22 cellular contexts compared by ENCODE assay signal in the genomic region with DNA sequence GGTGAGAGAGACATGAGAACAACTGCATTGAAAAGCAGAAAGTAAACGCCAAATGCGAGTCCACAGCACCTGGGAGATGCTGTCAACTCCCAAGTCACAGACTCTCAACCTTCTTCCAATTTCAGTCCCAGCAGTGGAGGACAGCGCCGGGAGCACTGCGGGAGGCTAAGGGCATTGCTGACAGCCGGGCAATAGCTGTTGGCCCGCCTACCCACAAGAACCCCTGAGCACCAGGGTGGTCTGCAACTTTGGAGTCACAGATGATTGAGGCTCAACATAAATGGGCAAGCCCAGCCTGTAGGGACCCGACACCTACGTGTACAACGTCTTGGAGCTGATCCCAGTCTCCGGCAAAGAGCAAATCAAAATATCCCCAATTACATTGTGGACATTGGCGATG.
DNase-seq lines count a peak whose midpoint lies in the region; ATAC-seq, FAIRE-seq and TF ChIP-seq lines count a peak whose summit lies in the region.
"Had no signal": no experiment of that assay in that cellular context is flagged by ENCODE, and none has a peak within 500 bp of the region (broad histone marks: within the 10 kb centered on the region; RNA-seq: fewer than 3 reads in every experiment).

No MANE protein-coding gene starts in this region.

- TF ChIP-seq CTCF in H1 (IDR thresholded peaks at IDR 0.05; ENCODE audit: control extremely low read depth in 1 of 3, insufficient read depth in 1 of 3, low read depth in 1 of 3, low read length in 3 of 3): no peak
- TF ChIP-seq CTCF in CD8-positive, alpha-beta T cell (IDR thresholded peaks at IDR 0.05): no peak

- intact Hi-C loops in CD8-positive, alpha-beta T cell (cut with DNase I, micrococcal nuclease): no loop called here

- H2BK15ac ChIP-seq in H1 (ENCODE audit: low read length): no peak overlapping the region
- no peak overlapping the region for H2BK15ac ChIP-seq in mesendoderm (replicated peaks; ENCODE audit: low read depth)

- no peak for TF ChIP-seq EP300 in H1 (IDR thresholded peaks at IDR 0.05; ENCODE audit: borderline replicate concordance in 1 of 2, low read depth in 2 of 2, low read length in 2 of 2)

- ATAC-seq in CD8-positive, alpha-beta T cell: no peak
- ATAC-seq: K562, PC-3 had no signal

- no peaks in the 10 kb centered on the region for H3K36me3 ChIP-seq in BLaER1 treated with 17β-estradiol and CSF1 and Interleukin-3, amounts not matched to agents 10 nM and 100 nM
- H3K36me3 ChIP-seq in HUES6 (ENCODE audit: control insufficient read depth, insufficient read depth, low read length) (no peaks in the 10 kb centered on the region), H1 (ENCODE audit: control insufficient read depth in 2 of 4, insufficient read depth in 4 of 4, low read length in 3 of 4) (0 out of 8 replicates have a peak, but pooled peaks cover 0 to 2% (median 0%) of the 10 kb centered on the region in 4 experiments), mesendoderm (ENCODE audit: control insufficient read depth, insufficient read depth, low read length) (no peaks in the 10 kb centered on the region)
- no peaks in the 10 kb centered on the region for H3K36me3 ChIP-seq in CD8-positive, alpha-beta T cell (ENCODE audit: insufficient read depth, low read length)
- H3K36me3 ChIP-seq: SJSA1 had no signal

- peaks cover 11 to 31% (median 21%) of the 10 kb centered on the region in 11 experiments; a peak in 19 of 22 replicates for H3K9me3 ChIP-seq in BLaER1 treated with 17β-estradiol and CSF1 and Interleukin-3, amounts not matched to agents 10 nM and 100 nM (replicated peaks in 1 of 11)
- peaks cover 42% of the 10 kb centered on the region for H3K9me3 ChIP-seq in HUES6 (ENCODE audit: control insufficient read depth, insufficient read depth, low read depth, low read length)
- peaks cover 28 to 32% of the 10 kb centered on the region in 2 experiments for H3K9me3 ChIP-seq in H1 (ENCODE audit: insufficient read depth in 2 of 2, low read depth in 1 of 2, low read length in 1 of 2)
- no peaks in the 10 kb centered on the region for H3K9me3 ChIP-seq in CD8-positive, alpha-beta T cell (ENCODE audit: low read length)

- no peak overlapping the region for H2AFZ ChIP-seq in H1 (ENCODE audit: low read length)

- peak overlapping the region in 7 of 11 experiments; percentile 27 to 64 (median 46); a peak in 14 of 22 replicates for H3K4me2 ChIP-seq in BLaER1 treated with 17β-estradiol and CSF1 and Interleukin-3, amounts not matched to agents 10 nM and 100 nM
- H3K4me2 ChIP-seq in H1 (ENCODE audit: insufficient read depth in 1 of 2, low read depth in 2 of 2, low read length in 2 of 2): peak overlapping the region; percentile 60 to 71
- no peak overlapping the region for H3K4me2 ChIP-seq in mesendoderm (ENCODE audit: low read length)

- peaks cover 5 to 14% (median 10%) of the 10 kb centered on the region in 10 experiments; a peak in 14 of 20 replicates for H3K4me1 ChIP-seq in BLaER1 treated with 17β-estradiol and CSF1 and Interleukin-3, amounts not matched to agents 10 nM and 100 nM
- H3K4me1 ChIP-seq in HUES6 (ENCODE audit: control insufficient read depth, insufficient read depth, low read length) (peaks cover 23% of the 10 kb centered on the region), H1 (replicated peaks in 1 of 4; ENCODE audit: control insufficient read depth in 3 of 4, insufficient read depth in 4 of 4, low read length in 3 of 4) (peaks cover 11 to 19% (median 15%) of the 10 kb centered on the region in 4 experiments), mesendoderm (ENCODE audit: control insufficient read depth, low read depth, low read length) (peaks cover 7% of the 10 kb centered on the region)
- no peaks in the 10 kb centered on the region for H3K4me1 ChIP-seq in CD8-positive, alpha-beta T cell (ENCODE audit: insufficient read depth, low read length)
- H3K4me1 ChIP-seq: SJSA1 had no signal

- CTCF ChIA-PET in H1 (lab: Charles Lee; ENCODE audit: partially characterized antibody): interaction anchor here (0.6 to 1.1 kb wide), 4 partner anchors 22 to 94 kb away, joined by 3 to 4 read pairs (median 3); no protein-coding TSS in a partner anchor
- CTCF ChIA-PET in CD8-positive, alpha-beta T cell (lab: Charles Lee): no interaction called here

- H3K23me2 ChIP-seq in H1 (ENCODE audit: low read depth, low read length): peaks cover 3% of the 10 kb centered on the region; the same call in 1 of the 2 replicates

- H3K4ac ChIP-seq in H1 (replicated peaks; ENCODE audit: insufficient read length, low read depth, low read length): peak overlapping the region; percentile 14
- no peak overlapping the region for H3K4ac ChIP-seq in mesendoderm (ENCODE audit: low read depth, low read length)

- no peaks in the 10 kb centered on the region for H3K4me1 Mint-ChIP-seq in CD8-positive, alpha-beta T cell (ENCODE audit: low read depth)
- H3K4me1 Mint-ChIP-seq in T-helper 2 cell treated with Interferon-gamma antibody and Interleukin-4, amounts not matched to agents 5 μg/mL and 100 μg/mL, for 36 hours (ENCODE audit: low read depth): no peaks in the 10 kb centered on the region
- H3K4me1 Mint-ChIP-seq: CD4-positive, alpha-beta memory T cell had no signal

- peak overlapping the region; percentile 78; the same call in 1 of the 2 replicates for H2BK12ac ChIP-seq in H1 (ENCODE audit: low read depth, low read length)

- H4K91ac ChIP-seq in H1 (replicated peaks; ENCODE audit: insufficient read length, low read length): peak overlapping the region; percentile 89

- H2BK120ac ChIP-seq in H1 (replicated peaks; ENCODE audit: low read depth, low read length) (peak overlapping the region; percentile 98), mesendoderm (ENCODE audit: low read depth, low read length) (no peak overlapping the region)

- 39% methylated on average over 12 of the region's 12 CpGs; no CpG with 5 or more reads in 1 of the 2 experiments for WGBS in H1 (ENCODE audit: extremely low coverage in 1 of 2, insufficient coverage in 1 of 2, insufficient read length in 1 of 2, insufficient replicate concordance in 2 of 2, low coverage in 1 of 2, low lambda C conversion rate in 2 of 2, missing lambda C conversion rate in 1 of 2), 2 experiments
- WGBS in mesendoderm (ENCODE audit: extremely low coverage, insufficient coverage, low lambda C conversion rate): no CpG with 5 or more reads among the region's 12 CpGs

- peak overlapping the region; percentile 54 for H4K5ac ChIP-seq in H1 (ENCODE audit: insufficient read length, low read depth, low read length)
- no peak overlapping the region for H4K5ac ChIP-seq in mesendoderm (ENCODE audit: low read length)

- no peak overlapping the region for H3K27ac Mint-ChIP-seq in CD8-positive, alpha-beta T cell
- no peak overlapping the region for H3K27ac Mint-ChIP-seq in T-helper 2 cell treated with Interferon-gamma antibody and Interleukin-4, amounts not matched to agents 5 μg/mL and 100 μg/mL, for 36 hours
- H3K27ac Mint-ChIP-seq: CD4-positive, alpha-beta memory T cell had no signal

- H4K20me1 ChIP-seq in BLaER1 treated with 17β-estradiol and CSF1 and Interleukin-3, amounts not matched to agents 10 nM and 100 nM: no peaks in the 10 kb centered on the region; a peak in 1 of 22 replicates
- H4K20me1 ChIP-seq in H1 (replicated peaks in 1 of 2; ENCODE audit: control insufficient read depth in 1 of 2, insufficient read depth in 2 of 2, low read length in 2 of 2): peaks cover 0 to 2% of the 10 kb centered on the region in 2 experiments

- H2AK5ac ChIP-seq in H1 (ENCODE audit: low read depth, low read length) (peak overlapping the region; percentile 83; the same call in 1 of the 2 replicates), mesendoderm (ENCODE audit: low read length) (no peak overlapping the region)

- peak overlapping the region; percentile 76 for H3K18ac ChIP-seq in H1 (ENCODE audit: extremely low read depth, low read length)
- H3K18ac ChIP-seq in mesendoderm (ENCODE audit: low read length): peak overlapping the region; percentile 7

- H4K8ac ChIP-seq in H1 (ENCODE audit: extremely low read depth, insufficient read depth, low read length): no peak overlapping the region
- H4K8ac ChIP-seq in mesendoderm (ENCODE audit: low read depth, low read length): no peak overlapping the region

- no peaks in the 10 kb centered on the region for H3K27me3 Mint-ChIP-seq in CD8-positive, alpha-beta T cell (ENCODE audit: low read depth)
- H3K27me3 Mint-ChIP-seq in T-helper 2 cell treated with Interferon-gamma antibody and Interleukin-4, amounts not matched to agents 5 μg/mL and 100 μg/mL, for 36 hours (ENCODE audit: low read depth): no peaks in the 10 kb centered on the region
- H3K27me3 Mint-ChIP-seq: CD4-positive, alpha-beta memory T cell had no signal

- H3K79me2 ChIP-seq in H1 (ENCODE audit: control insufficient read depth in 1 of 2, insufficient read depth in 2 of 2, low read length in 2 of 2): no peaks in the 10 kb centered on the region
- H3K79me2 ChIP-seq in mesendoderm (ENCODE audit: control insufficient read depth, insufficient read depth, low read length): no peaks in the 10 kb centered on the region

- H2BK5ac ChIP-seq in H1 (ENCODE audit: low read depth, low read length): peak overlapping the region; percentile 97; the same call in 1 of the 2 replicates
- H2BK5ac ChIP-seq in mesendoderm (ENCODE audit: low read length): no peak overlapping the region

- no peaks in the 10 kb centered on the region for H3K79me1 ChIP-seq in H1 (ENCODE audit: low read depth, low read length)
- H3K79me1 ChIP-seq in mesendoderm (ENCODE audit: low read length): no peaks in the 10 kb centered on the region

- H3K56ac ChIP-seq in H1 (replicated peaks; ENCODE audit: insufficient read length, low read depth, low read length): peak overlapping the region; percentile 35
- H3K56ac ChIP-seq in mesendoderm (ENCODE audit: low read length): peak overlapping the region; percentile 38

- no peak overlapping the region for H3K14ac ChIP-seq in H1 (ENCODE audit: insufficient read length)

- no peak for TF ChIP-seq POLR2A in H1 (IDR thresholded peaks at IDR 0.05; ENCODE audit: control extremely low read depth in 1 of 2, low read depth in 2 of 2, low read length in 2 of 2)

- no peak overlapping the region for H3K4me3 Mint-ChIP-seq in CD8-positive, alpha-beta T cell
- H3K4me3 Mint-ChIP-seq in T-helper 2 cell treated with Interferon-gamma antibody and Interleukin-4, amounts not matched to agents 5 μg/mL and 100 μg/mL, for 36 hours: no peak overlapping the region
- H3K4me3 Mint-ChIP-seq: CD4-positive, alpha-beta memory T cell had no signal

- peak overlapping the region; percentile 88 for H2BK20ac ChIP-seq in H1 (ENCODE audit: low read length)

- no peaks in the 10 kb centered on the region for H3K36me3 Mint-ChIP-seq in CD8-positive, alpha-beta T cell
- no peaks in the 10 kb centered on the region for H3K36me3 Mint-ChIP-seq in T-helper 2 cell treated with Interferon-gamma antibody and Interleukin-4, amounts not matched to agents 5 μg/mL and 100 μg/mL, for 36 hours (ENCODE audit: low read depth)
- H3K36me3 Mint-ChIP-seq: CD4-positive, alpha-beta memory T cell had no signal

- FAIRE-seq in H1 (lab: Jason Lieb, UNC): no peak
- FAIRE-seq: A204.1, GM12891, GM18507, HTR-8/SVneo, K562 had no signal

- H3K27ac ChIP-seq in BLaER1 treated with 17β-estradiol and CSF1 and Interleukin-3, amounts not matched to agents 10 nM and 100 nM: no peak overlapping the region
- H3K27ac ChIP-seq in HUES6 (ENCODE audit: low read depth, low read length) (peak overlapping the region; percentile 67; the same call in 1 of the 2 replicates), H1 (ENCODE audit: low read depth, low read length) (peak overlapping the region; percentile 48; the same call in 1 of the 2 replicates), mesendoderm (ENCODE audit: low read depth, low read length) (peak overlapping the region; percentile 65)
- H3K27ac ChIP-seq in CD8-positive, alpha-beta T cell (ENCODE audit: low read depth, low read length): no peak overlapping the region
- H3K27ac ChIP-seq: SJSA1 had no signal

- H3K9ac ChIP-seq in BLaER1 treated with 17β-estradiol and CSF1 and Interleukin-3, amounts not matched to agents 10 nM and 100 nM: no peak overlapping the region
- H3K9ac ChIP-seq in HUES6 (ENCODE audit: low read length) (peak overlapping the region; percentile 39), H1 (replicated peaks in 1 of 4; ENCODE audit: extremely low read depth in 1 of 4, low read depth in 3 of 4, low read length in 3 of 4) (peak overlapping the region in 1 of 4 experiments; percentile 1; a peak in 2 of 7 replicates), mesendoderm (ENCODE audit: low read length) (no peak overlapping the region)

- no peak overlapping the region for H3K4me3 ChIP-seq in BLaER1 treated with 17β-estradiol and CSF1 and Interleukin-3, amounts not matched to agents 10 nM and 100 nM
- peak overlapping the region; percentile 47 for H3K4me3 ChIP-seq in HUES6 (ENCODE audit: low read depth, low read length)
- H3K4me3 ChIP-seq in H1 (ENCODE audit: extremely low read depth in 1 of 4, insufficient read depth in 2 of 4, low read depth in 3 of 4, low read length in 4 of 4): peak overlapping the region in 3 of 4 experiments; percentile 13 to 42 (median 17); a peak in 3 of 8 replicates
- H3K4me3 ChIP-seq in mesendoderm (ENCODE audit: low read length): no peak overlapping the region
- no peak overlapping the region for H3K4me3 ChIP-seq in CD8-positive, alpha-beta T cell (ENCODE audit: low read depth, low read length)
- H3K4me3 ChIP-seq: K562, SJSA1 had no signal

- DNase-seq in H1 (ENCODE audit: low read depth in 1 of 2, low spot score in 2 of 2) (peak; percentile 3 to 63), mesendoderm (peak; percentile 42), hippocampal formation (lab: John Stamatoyannopoulos, UW) (no peak), occipital lobe (lab: John Stamatoyannopoulos, UW) (no peak)
- DNase-seq in CD8-positive, alpha-beta T cell: no peak
- no peak for DNase-seq in T-helper 2 cell treated with Interferon-gamma antibody and Interleukin-4, amounts not matched to agents 5 μg/mL and 100 μg/mL, for 36 hours (ENCODE audit: low spot score)
- DNase-seq: Calu3; CD4-positive, alpha-beta memory T cell; HCEC 1CT; NCI-H1694 treated with DMSO at 0.1 percent for 48 hours; NCI-H2227 treated with DMSO at 0.1 percent for 48 hours; NCI-H82; PC-3; RPMI8226 had no signal

- no peaks in the 10 kb centered on the region for H3K27me3 ChIP-seq in BLaER1 treated with 17β-estradiol and CSF1 and Interleukin-3, amounts not matched to agents 10 nM and 100 nM
- peaks cover 12% of the 10 kb centered on the region; the same call in 1 of the 2 replicates for H3K27me3 ChIP-seq in HUES6 (ENCODE audit: control insufficient read depth, insufficient read depth, low read length)
- H3K27me3 ChIP-seq in H1 (replicated peaks in 1 of 4; ENCODE audit: control insufficient read depth in 3 of 4, extremely low read depth in 1 of 4, insufficient read depth in 3 of 4, low read length in 3 of 4): no peaks in the 10 kb centered on the region; a peak in 1 of 7 replicates
- no peaks in the 10 kb centered on the region for H3K27me3 ChIP-seq in mesendoderm (ENCODE audit: insufficient read depth, low read length, poor library complexity)
- no peaks in the 10 kb centered on the region for H3K27me3 ChIP-seq in CD8-positive, alpha-beta T cell (ENCODE audit: insufficient read depth, low read length)
- H3K27me3 ChIP-seq: SJSA1 had no signal

- H3K9me3 Mint-ChIP-seq in CD8-positive, alpha-beta T cell: no peaks in the 10 kb centered on the region
- H3K9me3 Mint-ChIP-seq in T-helper 2 cell treated with Interferon-gamma antibody and Interleukin-4, amounts not matched to agents 5 μg/mL and 100 μg/mL, for 36 hours: peaks cover 8% of the 10 kb centered on the region

- no peak for TF ChIP-seq RAD21 in H1 (IDR thresholded peaks at IDR 0.05 in 1 of 2, conservative IDR thresholded peaks at IDR 0.05 in 1 of 2; ENCODE audit: low read depth in 2 of 2, low read length in 2 of 2)

- POLR2A ChIA-PET in H1 (lab: Charles Lee; ENCODE audit: partially characterized antibody): interaction anchor here (0.6 to 1.4 kb wide), 6 partner anchors 9 to 49 kb away, joined by 3 to 4 read pairs (median 3); no protein-coding TSS in a partner anchor
- POLR2A ChIA-PET in CD8-positive, alpha-beta T cell (lab: Charles Lee): no interaction called here

- no peak overlapping the region for H3K23ac ChIP-seq in H1 (ENCODE audit: insufficient read length)
- no peak overlapping the region for H3K23ac ChIP-seq in mesendoderm (ENCODE audit: low read length)

Comparison
In these comparisons a context has a peak if more than half of its experiments do, and no peak if none do; other contexts are left out.
1. H3K27ac ChIP-seq: peak in HUES6 (single experiment), H1 (single experiment) and mesendoderm (single experiment); none in BLaER1 treated with 17β-estradiol and CSF1 and Interleukin-3, amounts not matched to agents 10 nM and 100 nM (0 of 11) and CD8-positive, alpha-beta T cell (single experiment).
2. H3K4me3 ChIP-seq: peak in HUES6 (single experiment) and H1 (3 of 4); none in BLaER1 treated with 17β-estradiol and CSF1 and Interleukin-3, amounts not matched to agents 10 nM and 100 nM (0 of 10), mesendoderm (single experiment) and CD8-positive, alpha-beta T cell (single experiment).
3. DNase-seq: peak in H1 (2 of 2) and mesendoderm (single experiment); none in CD8-positive, alpha-beta T cell (0 of 7), hippocampal formation (0 of 2), T-helper 2 cell treated with Interferon-gamma antibody and Interleukin-4, amounts not matched to agents 5 μg/mL and 100 μg/mL, for 36 hours (single experiment) and occipital lobe (single experiment).